In the genomic region with DNA sequence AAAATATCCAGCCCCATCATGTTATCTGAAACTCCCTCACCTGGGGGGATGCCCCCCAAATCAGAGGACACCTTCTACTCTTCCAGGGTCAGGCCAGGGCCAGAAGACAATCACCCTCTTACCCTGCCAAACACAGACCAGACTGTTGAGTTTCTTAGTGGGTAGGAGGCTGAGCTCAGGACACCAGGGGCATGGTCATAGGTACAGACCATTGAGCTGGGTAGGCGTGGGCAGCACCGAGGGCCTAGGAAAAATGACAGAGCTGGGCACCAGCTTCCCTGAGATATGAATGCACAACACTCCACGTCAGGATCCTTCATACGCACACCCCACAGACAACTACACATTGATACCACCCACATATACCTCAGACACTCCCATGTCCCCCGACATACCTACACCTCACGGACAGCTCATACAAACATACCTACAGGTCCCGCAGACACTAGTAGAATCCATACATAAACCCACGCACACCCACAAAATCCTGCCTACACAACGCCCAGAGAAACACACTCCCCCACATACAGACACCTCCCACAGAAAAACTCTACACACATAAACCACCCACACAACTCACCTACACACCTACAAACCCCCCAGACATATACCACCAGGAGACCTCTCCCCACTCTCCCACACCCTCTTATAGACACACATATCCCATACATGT, we compare ENCODE assay signal across 26 cellular contexts. TPM values are rescaled to one million over a fixed set of nuclear protein-coding genes. Genes with fewer than 3 reads are reported as not detected.
"Had no signal": no experiment of that assay in that cellular context is flagged by ENCODE, and none has a peak within 500 bp of the region (broad histone marks: within the 10 kb centered on the region; RNA-seq: fewer than 3 reads in every experiment).

No MANE protein-coding gene starts in this region.

- H3K4me3 Mint-ChIP-seq: immature natural killer cell; naive thymus-derived CD4-positive, alpha-beta T cell; stimulated activated naive B cell treated with anti-CD40 and anti-IgM and Interleukin-4, amounts not matched to agents 10 μg/mL and 1 μg/mL and 100 μg/mL, for 72 hours had no signal

- H3K4me1 Mint-ChIP-seq: immature natural killer cell; naive thymus-derived CD4-positive, alpha-beta T cell; stimulated activated naive B cell treated with anti-CD40 and anti-IgM and Interleukin-4, amounts not matched to agents 10 μg/mL and 1 μg/mL and 100 μg/mL, for 72 hours had no signal

- H3K27ac ChIP-seq: left ventricle myocardium inferior, pancreas, prostate gland, skin epidermis, stomach, testis, thyroid gland, transverse colon, upper lobe of left lung, vagina had no signal

- H3K4me3 ChIP-seq: left ventricle myocardium inferior, lung, mucosa of descending colon, pancreas, prostate gland, skin epidermis, stomach, testis, thyroid gland, transverse colon, upper lobe of left lung, vagina had no signal

- H3K4me1 ChIP-seq: left ventricle myocardium inferior, pancreas, prostate gland, stomach, testis, thyroid gland, transverse colon, upper lobe of left lung, vagina had no signal

- ATAC-seq: mucosa of descending colon; naive thymus-derived CD4-positive, alpha-beta T cell; pancreas; right cardiac atrium; sciatic nerve; stimulated activated naive B cell treated with anti-CD40 and anti-IgM and Interleukin-4, amounts not matched to agents 10 μg/mL and 1 μg/mL and 100 μg/mL, for 72 hours had no signal

- H3K27ac Mint-ChIP-seq: immature natural killer cell; naive thymus-derived CD4-positive, alpha-beta T cell; stimulated activated naive B cell treated with anti-CD40 and anti-IgM and Interleukin-4, amounts not matched to agents 10 μg/mL and 1 μg/mL and 100 μg/mL, for 72 hours had no signal

- H3K36me3 Mint-ChIP-seq: immature natural killer cell; naive thymus-derived CD4-positive, alpha-beta T cell; stimulated activated naive B cell treated with anti-CD40 and anti-IgM and Interleukin-4, amounts not matched to agents 10 μg/mL and 1 μg/mL and 100 μg/mL, for 72 hours had no signal

- DNase-seq: hypothalamus; immature natural killer cell; left ventricle myocardium inferior; midbrain; mucosa of descending colon; naive thymus-derived CD4-positive, alpha-beta T cell; pancreas; retina; right cardiac atrium; stimulated activated CD4-positive, alpha-beta T cell treated with anti-CD3 and anti-CD28 coated beads, Interleukin-12 subunit alpha, Interleukin-12 subunit beta, amount 100 ng/mL, for 4 hours; stimulated activated CD4-positive, alpha-beta T cell treated with anti-CD3 and anti-CD28 coated beads, Interleukin-15, amount 100 ng/mL, for 24 hours; stimulated activated CD4-positive, alpha-beta T cell treated with anti-CD3 and anti-CD28 coated beads, Interleukin-2, amount 100 ng/mL, for 24 hours; stimulated activated CD4-positive, alpha-beta T cell treated with anti-CD3 and anti-CD28 coated beads, Interleukin-4, amount 100 ng/mL, for 1 hour; stimulated activated naive B cell treated with anti-CD40 and anti-IgM and Interleukin-4, amounts not matched to agents 10 μg/mL and 1 μg/mL and 100 μg/mL, for 72 hours; stimulated activated naive CD8-positive, alpha-beta T cell treated with anti-CD3 and anti-CD28 coated beads, Interleukin-15, Interleukin-2, amounts not matched to agents 100 U/mL and 50 U/mL, for 24 hours; stomach; testis; thyroid gland; transverse colon; upper lobe of left lung had no signal

- H3K27me3 ChIP-seq: pancreas, testis, thyroid gland, transverse colon, upper lobe of left lung, vagina had no signal

- H3K9me3 ChIP-seq: left ventricle myocardium inferior, mucosa of descending colon, pancreas, prostate gland, stomach, testis, thyroid gland, transverse colon, upper lobe of left lung, vagina had no signal

- H3K9me3 Mint-ChIP-seq: immature natural killer cell; naive thymus-derived CD4-positive, alpha-beta T cell; stimulated activated naive B cell treated with anti-CD40 and anti-IgM and Interleukin-4, amounts not matched to agents 10 μg/mL and 1 μg/mL and 100 μg/mL, for 72 hours had no signal

- H3K36me3 ChIP-seq: left ventricle myocardium inferior, pancreas, prostate gland, stomach, thyroid gland, transverse colon, upper lobe of left lung, vagina had no signal

RNA-seq across cellular contexts. Expression of a gene that starts 11.8 kb away (rescaled TPM):
- total RNA-seq: myocyte had no signal
- polyA plus RNA-seq: immature natural killer cell had no signal

RNA-seq across cellular contexts. Expression of a gene that starts 50.7 kb away (rescaled TPM):
- polyA plus RNA-seq: immature natural killer cell had no signal
